In genomic region chr22:36629320-36629719, GRCh38 we compare ENCODE assay signal across 25 cellular contexts.
DNase-seq lines count a peak whose midpoint lies in the region; ATAC-seq, FAIRE-seq and TF ChIP-seq lines count a peak whose summit lies in the region.
"Had no signal": no experiment of that assay in that cellular context is flagged by ENCODE, and none has a peak within 500 bp of the region (broad histone marks: within the 10 kb centered on the region; RNA-seq: fewer than 3 reads in every experiment).

No MANE protein-coding gene starts in this region.

- H3K9me3 ChIP-seq in IMR-90 (ENCODE audit: control insufficient read depth, insufficient read depth, low read length) = no peaks in the 10 kb centered on the region
- H3K9me3 ChIP-seq: A549; BE2C; BLaER1 treated with 17β-estradiol and CSF1 and Interleukin-3, amounts not matched to agents 10 nM and 100 nM; HAP-1 had no signal

- no peak overlapping the region for H2BK20ac ChIP-seq in IMR-90 (ENCODE audit: low read depth, low read length)

- H3K79me2 ChIP-seq in GM23338 (replicated peaks; ENCODE audit: insufficient read depth) = no peaks in the 10 kb centered on the region

- no peak for TF ChIP-seq POLR2A in IMR-90 (IDR thresholded peaks at IDR 0.05; ENCODE audit: low read depth, low read length)

- no peak overlapping the region for H3K23ac ChIP-seq in IMR-90 (ENCODE audit: low read depth, low read length)

- WGBS in IMR-90 (ENCODE audit: extremely low coverage in 2 of 2, insufficient read length in 1 of 2), 2 experiments = 0% methylated on average over 1 of the region's 1 CpG; no CpG with 5 or more reads in 1 of the 2 experiments

- H4K5ac ChIP-seq in IMR-90 (ENCODE audit: low read depth, low read length) = no peak overlapping the region

- H3K27me3 Mint-ChIP-seq in GM23338 (ENCODE audit: insufficient read depth, low read depth, poor library complexity) = peaks cover 2% of the 10 kb centered on the region

- H3K27me3 ChIP-seq in GM23338 (ENCODE audit: insufficient read depth) = no peaks in the 10 kb centered on the region
- peaks cover 36% of the 10 kb centered on the region for H3K27me3 ChIP-seq in IMR-90 (ENCODE audit: control insufficient read depth, insufficient read depth, low read length)
- peaks cover 4% of the 10 kb centered on the region for H3K27me3 ChIP-seq in bronchial epithelial cell (ENCODE audit: control insufficient read depth, insufficient read depth, low read length)
- H3K27me3 ChIP-seq: BE2C; BLaER1 treated with 17β-estradiol and CSF1 and Interleukin-3, amounts not matched to agents 10 nM and 100 nM had no signal

- H3K4me3 ChIP-seq in GM23338 = no peak overlapping the region
- no peak overlapping the region for H3K4me3 ChIP-seq in IMR-90 (ENCODE audit: insufficient read depth, low read depth, low read length)
- no peak overlapping the region for H3K4me3 ChIP-seq in bronchial epithelial cell (ENCODE audit: low read depth, low read length)
- H3K4me3 ChIP-seq: A549; BLaER1 treated with 17β-estradiol and CSF1 and Interleukin-3, amounts not matched to agents 10 nM and 100 nM; GM23248; HAP-1 had no signal

- H3K18ac ChIP-seq in IMR-90 (ENCODE audit: low read depth, low read length) = no peak overlapping the region

- no peak overlapping the region for H2BK15ac ChIP-seq in IMR-90 (ENCODE audit: low read depth, low read length)

- H3K4ac ChIP-seq in IMR-90 (ENCODE audit: low read depth, low read length) = no peak overlapping the region

- CTCF ChIA-PET in IMR-90 (lab: Yijun Ruan, JAX) = no interaction called here

- no peaks in the 10 kb centered on the region for H3K36me3 ChIP-seq in GM23338 (ENCODE audit: insufficient read depth)
- no peaks in the 10 kb centered on the region for H3K36me3 ChIP-seq in IMR-90 (ENCODE audit: control insufficient read depth, insufficient read depth, low read length)
- H3K36me3 ChIP-seq in bronchial epithelial cell (ENCODE audit: control insufficient read depth, insufficient read depth, low read length) = no peaks in the 10 kb centered on the region
- H3K36me3 ChIP-seq: BE2C; BLaER1 treated with 17β-estradiol and CSF1 and Interleukin-3, amounts not matched to agents 10 nM and 100 nM; HAP-1 had no signal

- no peaks in the 10 kb centered on the region for H3K9me3 Mint-ChIP-seq in GM23338
- H3K9me3 Mint-ChIP-seq: CD14-positive monocyte; CD4-positive, alpha-beta T cell had no signal

- H3K79me1 ChIP-seq in IMR-90 (ENCODE audit: low read depth in 1 of 2, low read length in 2 of 2) = no peaks in the 10 kb centered on the region

- in situ Hi-C loops in IMR-90 (cut with MboI; ENCODE audit: low sequenced_read_pairs) = no loop called here

- POLR2A ChIA-PET in IMR-90 (lab: Charles Lee; ENCODE audit: unreplicated experiment) = no interaction called here

- H2AK9ac ChIP-seq in IMR-90 (replicated peaks; ENCODE audit: low read depth, low read length, poor library complexity) = no peak overlapping the region

- no peak overlapping the region for H3K14ac ChIP-seq in IMR-90 (replicated peaks; ENCODE audit: low read depth, low read length)

- no peak overlapping the region for H3K4me3 Mint-ChIP-seq in GM23338
- H3K4me3 Mint-ChIP-seq: CD14-positive monocyte; CD4-positive, alpha-beta T cell had no signal

- no TSS peak for BruUV-seq in IMR-90 (replicated peaks; lab: Mats Ljungman, UMichigan)

- H2BK5ac ChIP-seq in IMR-90 (ENCODE audit: low read depth, low read length, poor library complexity, severe bottlenecking) = peak overlapping the region; percentile 13

- H4K8ac ChIP-seq in IMR-90 (ENCODE audit: low read depth in 2 of 2, low read length in 2 of 2) = no peak overlapping the region

- H3K27ac ChIP-seq in GM23338 (ENCODE audit: low read depth) (no peak overlapping the region), IMR-90 (ENCODE audit: insufficient read depth, low read length) (no peak overlapping the region)
- H3K27ac ChIP-seq: A549; BLaER1 treated with 17β-estradiol and CSF1 and Interleukin-3, amounts not matched to agents 10 nM and 100 nM; GM23248 had no signal

- peak; percentile 70 for FAIRE-seq in bronchial epithelial cell (lab: Jason Lieb, UNC)
- peak; percentile 93 for FAIRE-seq in urothelium cell line (lab: Jason Lieb, UNC)
- FAIRE-seq: A549, GM12892, GM19239, H54 had no signal

- TF ChIP-seq RAD21 in IMR-90 (IDR thresholded peaks at IDR 0.05; ENCODE audit: low read length) = no peak

- ATAC-seq in GM23338 (peak; percentile 45), IMR-90 (ENCODE audit: low read depth) (no peak), GM19023 (IDR thresholded peaks at IDR 0.05; ENCODE audit: unreplicated experiment) (no peak), HG03571 (IDR thresholded peaks at IDR 0.05; ENCODE audit: unreplicated experiment) (no peak)
- ATAC-seq: A549 had no signal

- no peak overlapping the region for H3K9ac ChIP-seq in IMR-90 (ENCODE audit: low read depth, low read length)
- H3K9ac ChIP-seq: BLaER1 treated with 17β-estradiol and CSF1 and Interleukin-3, amounts not matched to agents 10 nM and 100 nM; GM23248 had no signal

- H3K4me1 ChIP-seq in GM23338 (ENCODE audit: insufficient read depth) (peaks cover 21% of the 10 kb centered on the region), IMR-90 (ENCODE audit: control insufficient read depth, insufficient read depth, low read length) (no peaks in the 10 kb centered on the region)
- H3K4me1 ChIP-seq: A549, BE2C, HAP-1 had no signal

- DNase-seq in GM23338 (ENCODE audit: low spot score) (no peak), IMR-90 (no peak), bronchial epithelial cell (ENCODE audit: low read depth) (no peak), urothelium cell line (ENCODE audit: low spot score) (no peak)
- DNase-seq in stimulated activated naive CD4-positive, alpha-beta T cell (lab: John Stamatoyannopoulos, UW) = no peak
- DNase-seq: 8988T; ACHN; AML-193; BE2C; Calu3; CD4-positive, alpha-beta T cell; COR-L47; DMS53; DMS79 treated with DMSO at 0.1 percent for 48 hours; GF-D8; GM23248 had no signal

- no peak overlapping the region for H2AK5ac ChIP-seq in IMR-90 (ENCODE audit: low read depth, low read length)

- no peaks in the 10 kb centered on the region; the same call in 2 of the 3 replicates for H3K4me1 Mint-ChIP-seq in GM23338
- H3K4me1 Mint-ChIP-seq: CD14-positive monocyte had no signal

- TF ChIP-seq CTCF in GM23338 (conservative IDR thresholded peaks at IDR 0.05; ENCODE audit: low read depth in 2 of 2) (no peak), IMR-90 (conservative IDR thresholded peaks at IDR 0.05; ENCODE audit: low read depth, low read length) (no peak), bronchial epithelial cell (IDR thresholded peaks at IDR 0.05; ENCODE audit: insufficient read depth, low read length, severe bottlenecking) (no peak)

- dilution Hi-C loops in IMR-90 (cut with HindIII; ENCODE audit: low sequenced_read_pairs, unreplicated experiment) = no loop called here

- H3K4me2 ChIP-seq in GM23338 (no peak overlapping the region), IMR-90 (ENCODE audit: low read depth, low read length) (no peak overlapping the region)
- H3K4me2 ChIP-seq: A549; BLaER1 treated with 17β-estradiol and CSF1 and Interleukin-3, amounts not matched to agents 10 nM and 100 nM had no signal

- H4K20me1 ChIP-seq in GM23338 (replicated peaks; ENCODE audit: insufficient read depth) (no peaks in the 10 kb centered on the region), IMR-90 (ENCODE audit: insufficient read depth, low read length) (no peaks in the 10 kb centered on the region)
- H4K20me1 ChIP-seq: BLaER1 treated with 17β-estradiol and CSF1 and Interleukin-3, amounts not matched to agents 10 nM and 100 nM had no signal

- H3K27ac Mint-ChIP-seq in GM23338 = no peak overlapping the region
- H3K27ac Mint-ChIP-seq: CD14-positive monocyte; CD4-positive, alpha-beta T cell had no signal

- no peak overlapping the region for H2BK120ac ChIP-seq in IMR-90 (ENCODE audit: low read depth, low read length)

- no peak overlapping the region for H4K91ac ChIP-seq in IMR-90 (ENCODE audit: insufficient read depth, low read depth, low read length)

- H2AFZ ChIP-seq in GM23338 (no peak overlapping the region), IMR-90 (replicated peaks; ENCODE audit: low read length, poor library complexity) (no peak overlapping the region)
- H2AFZ ChIP-seq: GM23248 had no signal

- intact Hi-C loops in IMR-90 (cut with micrococcal nuclease) = no loop called here

- no peaks in the 10 kb centered on the region for H3K36me3 Mint-ChIP-seq in GM23338 (ENCODE audit: low read depth)
- H3K36me3 Mint-ChIP-seq: CD14-positive monocyte had no signal

- no peaks in the 10 kb centered on the region; the same call in 1 of the 2 replicates for H3K9me2 ChIP-seq in GM23338 (ENCODE audit: insufficient read depth)

- no peaks in the 10 kb centered on the region for H3K9me1 ChIP-seq in IMR-90 (ENCODE audit: insufficient read depth, low read length)

- no peak overlapping the region for H3K56ac ChIP-seq in IMR-90 (ENCODE audit: extremely low read depth, insufficient read depth, low read length)

- no peaks in the 10 kb centered on the region for H3F3A ChIP-seq in GM23338 (replicated peaks; ENCODE audit: low read depth)

TF ChIP-seq in IMR-90, 13 proteins besides CTCF, POLR2A, EP300 and RAD21 (continues in another document):
- TF ChIP-seq CHD1 (IDR thresholded peaks at IDR 0.05; ENCODE audit: low read depth, low read length) (no peak), BHLHE40 (IDR thresholded peaks at IDR 0.05; ENCODE audit: low read depth, low read length) (no peak), RFX5 (IDR thresholded peaks at IDR 0.05; ENCODE audit: low read depth, low read length) (no peak), ELK1 (IDR thresholded peaks at IDR 0.05; ENCODE audit: borderline replicate concordance, low read depth, low read length) (no peak), FOS (IDR thresholded peaks at IDR 0.05; ENCODE audit: low read depth, low read length) (no peak), CEBPB (IDR thresholded peaks at IDR 0.05; ENCODE audit: low read depth, low read length) (no peak), SMC3 (IDR thresholded peaks at IDR 0.05; ENCODE audit: low read depth, low read length) (no peak), MAFK (IDR thresholded peaks at IDR 0.05; ENCODE audit: low read depth, low read length) (no peak), RCOR1 (IDR thresholded peaks at IDR 0.05; ENCODE audit: insufficient replicate concordance, low read length) (no peak), MXI1 (IDR thresholded peaks at IDR 0.05; ENCODE audit: borderline replicate concordance, low read depth, low read length) (no peak), NFE2L2 (IDR thresholded peaks at IDR 0.05; ENCODE audit: low read depth, low read length) (no peak), MAZ (IDR thresholded peaks at IDR 0.05; ENCODE audit: borderline replicate concordance, low read depth, low read length) (no peak)
